In the genomic region with DNA sequence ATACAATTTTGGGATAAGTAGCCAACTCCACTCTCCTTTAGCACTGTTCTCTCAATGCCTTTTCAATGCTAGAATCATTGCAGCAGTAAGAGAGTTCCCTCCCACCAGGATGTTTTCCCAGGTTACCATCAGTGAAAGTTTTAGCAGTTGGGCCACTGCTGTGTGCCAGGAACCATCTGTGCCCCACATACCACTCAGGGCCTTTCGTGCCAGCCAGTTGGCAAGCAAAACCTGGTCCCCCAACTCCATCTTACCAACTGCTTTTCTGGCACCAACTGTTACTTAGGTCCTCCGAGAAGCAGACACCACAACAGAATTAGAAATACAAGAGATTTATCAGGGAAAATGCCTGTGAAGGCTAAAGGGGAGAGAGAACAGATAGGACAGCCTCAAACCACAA, we compare ENCODE assay signal across 17 cellular contexts.
A peak's percentile ranks its signal among the peaks of the same experiment; 100 is the strongest.
DNase-seq lines count a peak whose midpoint lies in the region; ATAC-seq and TF ChIP-seq lines count a peak whose summit lies in the region.
"Had no signal": no experiment of that assay in that cellular context is flagged by ENCODE, and none has a peak within 500 bp of the region (broad histone marks: within the 10 kb centered on the region; RNA-seq: fewer than 3 reads in every experiment).

No MANE protein-coding gene starts in this region.

- no peak for ATAC-seq in GM23338
- no peak for ATAC-seq in HG02938 (IDR thresholded peaks at IDR 0.05; ENCODE audit: unreplicated experiment)
- ATAC-seq in omental fat pad (ENCODE audit: low FRiP score) = no peak

- no peak overlapping the region for H3K4me3 ChIP-seq in GM23338

- no peaks in the 10 kb centered on the region for H3K36me3 Mint-ChIP-seq in GM23338 (ENCODE audit: low read depth)
- H3K36me3 Mint-ChIP-seq: CD4-positive, CD25-positive, alpha-beta regulatory T cell; CD8-positive, alpha-beta memory T cell had no signal

- H3K27me3 Mint-ChIP-seq in GM23338 (ENCODE audit: insufficient read depth, low read depth, poor library complexity) = peaks cover 4% of the 10 kb centered on the region
- H3K27me3 Mint-ChIP-seq: CD4-positive, CD25-positive, alpha-beta regulatory T cell; CD8-positive, alpha-beta memory T cell had no signal

- H3K4me2 ChIP-seq in GM23338 = no peak overlapping the region

- no peaks in the 10 kb centered on the region for H3K4me1 Mint-ChIP-seq in GM23338
- H3K4me1 Mint-ChIP-seq: CD4-positive, CD25-positive, alpha-beta regulatory T cell; CD8-positive, alpha-beta memory T cell had no signal

- TF ChIP-seq CTCF in GM23338 (conservative IDR thresholded peaks at IDR 0.05; ENCODE audit: low read depth in 2 of 2) (no peak), omental fat pad (IDR thresholded peaks at IDR 0.05) (no peak)

- H3K9me3 Mint-ChIP-seq in GM23338 = no peaks in the 10 kb centered on the region

- no peak overlapping the region for H3K4me3 Mint-ChIP-seq in GM23338
- H3K4me3 Mint-ChIP-seq: CD4-positive, CD25-positive, alpha-beta regulatory T cell; CD8-positive, alpha-beta memory T cell had no signal

- no peaks in the 10 kb centered on the region for H3K79me2 ChIP-seq in GM23338 (replicated peaks; ENCODE audit: insufficient read depth)

- H3K27ac ChIP-seq in GM23338 (ENCODE audit: low read depth) = no peak overlapping the region
- H3K27ac ChIP-seq: HL-60 had no signal

- no peaks in the 10 kb centered on the region for H3K36me3 ChIP-seq in GM23338 (ENCODE audit: insufficient read depth)
- H3K36me3 ChIP-seq: BE2C had no signal

- H4K20me1 ChIP-seq in GM23338 (replicated peaks; ENCODE audit: insufficient read depth) = no peaks in the 10 kb centered on the region

- DNase-seq in Ammon's horn (ENCODE audit: low spot score) (peak; percentile 25), GM23338 (ENCODE audit: low spot score) (no peak), cerebellum (ENCODE audit: low spot score) (peak; percentile 34), pons (ENCODE audit: low spot score) (peak; percentile 21), NOMO-1 (lab: John Stamatoyannopoulos, UW; ENCODE audit: unreplicated experiment in 2 of 2) (no peak), omental fat pad (ENCODE audit: low spot score) (no peak)
- DNase-seq: BE2C; CD4-positive, CD25-positive, alpha-beta regulatory T cell; CD8-positive, alpha-beta memory T cell; COR-L47; DMS153; DMS79; GF-D8; GOT3; H7 had no signal

- H3K4me1 ChIP-seq in GM23338 (ENCODE audit: insufficient read depth) = no peaks in the 10 kb centered on the region

- H3F3A ChIP-seq in GM23338 (replicated peaks; ENCODE audit: low read depth) = no peaks in the 10 kb centered on the region

- no peaks in the 10 kb centered on the region for H3K27me3 ChIP-seq in GM23338 (ENCODE audit: insufficient read depth)
- H3K27me3 ChIP-seq: BE2C had no signal

- H3K27ac Mint-ChIP-seq in GM23338 = no peak overlapping the region
- H3K27ac Mint-ChIP-seq: CD4-positive, CD25-positive, alpha-beta regulatory T cell; CD8-positive, alpha-beta memory T cell had no signal

- peak overlapping the region; percentile 59; the same call in 1 of the 2 replicates for H2AFZ ChIP-seq in GM23338

- peaks cover 10% of the 10 kb centered on the region for H3K9me2 ChIP-seq in GM23338 (ENCODE audit: insufficient read depth)

TF ChIP-seq in GM23338, 12 proteins besides CTCF, POLR2A, EP300 and RAD21 (continues in another document):
- no peak for TF ChIP-seq JUNB (IDR thresholded peaks at IDR 0.05; ENCODE audit: unreplicated experiment)
- TF ChIP-seq ZNF331 (CRISPR knock-in tag; IDR thresholded peaks at IDR 0.05; ENCODE audit: low read depth) = no peak
- TF ChIP-seq, protein P1, sequence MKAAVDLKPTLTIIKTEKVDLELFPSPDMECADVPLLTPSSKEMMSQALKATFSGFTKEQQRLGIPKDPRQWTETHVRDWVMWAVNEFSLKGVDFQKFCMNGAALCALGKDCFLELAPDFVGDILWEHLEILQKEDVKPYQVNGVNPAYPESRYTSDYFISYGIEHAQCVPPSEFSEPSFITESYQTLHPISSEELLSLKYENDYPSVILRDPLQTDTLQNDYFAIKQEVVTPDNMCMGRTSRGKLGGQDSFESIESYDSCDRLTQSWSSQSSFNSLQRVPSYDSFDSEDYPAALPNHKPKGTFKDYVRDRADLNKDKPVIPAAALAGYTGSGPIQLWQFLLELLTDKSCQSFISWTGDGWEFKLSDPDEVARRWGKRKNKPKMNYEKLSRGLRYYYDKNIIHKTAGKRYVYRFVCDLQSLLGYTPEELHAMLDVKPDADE (IDR thresholded peaks at IDR 0.05) = no peak
- no peak for TF ChIP-seq EZH2 (IDR thresholded peaks at IDR 0.05; ENCODE audit: low read depth, unreplicated experiment)
- no peak for TF ChIP-seq ZNF114 (CRISPR knock-in tag; IDR thresholded peaks at IDR 0.05)
- TF ChIP-seq NANOG (IDR thresholded peaks at IDR 0.05; ENCODE audit: borderline replicate concordance) = no peak
- no peak for TF ChIP-seq STAT1 (IDR thresholded peaks at IDR 0.05; ENCODE audit: unreplicated experiment)
- TF ChIP-seq EZH2phosphoT487 (IDR thresholded peaks at IDR 0.05; ENCODE audit: unreplicated experiment) = no peak
- TF ChIP-seq POLR2AphosphoS5 (IDR thresholded peaks at IDR 0.05; ENCODE audit: low read depth) = no peak
- TF ChIP-seq, protein P2, sequence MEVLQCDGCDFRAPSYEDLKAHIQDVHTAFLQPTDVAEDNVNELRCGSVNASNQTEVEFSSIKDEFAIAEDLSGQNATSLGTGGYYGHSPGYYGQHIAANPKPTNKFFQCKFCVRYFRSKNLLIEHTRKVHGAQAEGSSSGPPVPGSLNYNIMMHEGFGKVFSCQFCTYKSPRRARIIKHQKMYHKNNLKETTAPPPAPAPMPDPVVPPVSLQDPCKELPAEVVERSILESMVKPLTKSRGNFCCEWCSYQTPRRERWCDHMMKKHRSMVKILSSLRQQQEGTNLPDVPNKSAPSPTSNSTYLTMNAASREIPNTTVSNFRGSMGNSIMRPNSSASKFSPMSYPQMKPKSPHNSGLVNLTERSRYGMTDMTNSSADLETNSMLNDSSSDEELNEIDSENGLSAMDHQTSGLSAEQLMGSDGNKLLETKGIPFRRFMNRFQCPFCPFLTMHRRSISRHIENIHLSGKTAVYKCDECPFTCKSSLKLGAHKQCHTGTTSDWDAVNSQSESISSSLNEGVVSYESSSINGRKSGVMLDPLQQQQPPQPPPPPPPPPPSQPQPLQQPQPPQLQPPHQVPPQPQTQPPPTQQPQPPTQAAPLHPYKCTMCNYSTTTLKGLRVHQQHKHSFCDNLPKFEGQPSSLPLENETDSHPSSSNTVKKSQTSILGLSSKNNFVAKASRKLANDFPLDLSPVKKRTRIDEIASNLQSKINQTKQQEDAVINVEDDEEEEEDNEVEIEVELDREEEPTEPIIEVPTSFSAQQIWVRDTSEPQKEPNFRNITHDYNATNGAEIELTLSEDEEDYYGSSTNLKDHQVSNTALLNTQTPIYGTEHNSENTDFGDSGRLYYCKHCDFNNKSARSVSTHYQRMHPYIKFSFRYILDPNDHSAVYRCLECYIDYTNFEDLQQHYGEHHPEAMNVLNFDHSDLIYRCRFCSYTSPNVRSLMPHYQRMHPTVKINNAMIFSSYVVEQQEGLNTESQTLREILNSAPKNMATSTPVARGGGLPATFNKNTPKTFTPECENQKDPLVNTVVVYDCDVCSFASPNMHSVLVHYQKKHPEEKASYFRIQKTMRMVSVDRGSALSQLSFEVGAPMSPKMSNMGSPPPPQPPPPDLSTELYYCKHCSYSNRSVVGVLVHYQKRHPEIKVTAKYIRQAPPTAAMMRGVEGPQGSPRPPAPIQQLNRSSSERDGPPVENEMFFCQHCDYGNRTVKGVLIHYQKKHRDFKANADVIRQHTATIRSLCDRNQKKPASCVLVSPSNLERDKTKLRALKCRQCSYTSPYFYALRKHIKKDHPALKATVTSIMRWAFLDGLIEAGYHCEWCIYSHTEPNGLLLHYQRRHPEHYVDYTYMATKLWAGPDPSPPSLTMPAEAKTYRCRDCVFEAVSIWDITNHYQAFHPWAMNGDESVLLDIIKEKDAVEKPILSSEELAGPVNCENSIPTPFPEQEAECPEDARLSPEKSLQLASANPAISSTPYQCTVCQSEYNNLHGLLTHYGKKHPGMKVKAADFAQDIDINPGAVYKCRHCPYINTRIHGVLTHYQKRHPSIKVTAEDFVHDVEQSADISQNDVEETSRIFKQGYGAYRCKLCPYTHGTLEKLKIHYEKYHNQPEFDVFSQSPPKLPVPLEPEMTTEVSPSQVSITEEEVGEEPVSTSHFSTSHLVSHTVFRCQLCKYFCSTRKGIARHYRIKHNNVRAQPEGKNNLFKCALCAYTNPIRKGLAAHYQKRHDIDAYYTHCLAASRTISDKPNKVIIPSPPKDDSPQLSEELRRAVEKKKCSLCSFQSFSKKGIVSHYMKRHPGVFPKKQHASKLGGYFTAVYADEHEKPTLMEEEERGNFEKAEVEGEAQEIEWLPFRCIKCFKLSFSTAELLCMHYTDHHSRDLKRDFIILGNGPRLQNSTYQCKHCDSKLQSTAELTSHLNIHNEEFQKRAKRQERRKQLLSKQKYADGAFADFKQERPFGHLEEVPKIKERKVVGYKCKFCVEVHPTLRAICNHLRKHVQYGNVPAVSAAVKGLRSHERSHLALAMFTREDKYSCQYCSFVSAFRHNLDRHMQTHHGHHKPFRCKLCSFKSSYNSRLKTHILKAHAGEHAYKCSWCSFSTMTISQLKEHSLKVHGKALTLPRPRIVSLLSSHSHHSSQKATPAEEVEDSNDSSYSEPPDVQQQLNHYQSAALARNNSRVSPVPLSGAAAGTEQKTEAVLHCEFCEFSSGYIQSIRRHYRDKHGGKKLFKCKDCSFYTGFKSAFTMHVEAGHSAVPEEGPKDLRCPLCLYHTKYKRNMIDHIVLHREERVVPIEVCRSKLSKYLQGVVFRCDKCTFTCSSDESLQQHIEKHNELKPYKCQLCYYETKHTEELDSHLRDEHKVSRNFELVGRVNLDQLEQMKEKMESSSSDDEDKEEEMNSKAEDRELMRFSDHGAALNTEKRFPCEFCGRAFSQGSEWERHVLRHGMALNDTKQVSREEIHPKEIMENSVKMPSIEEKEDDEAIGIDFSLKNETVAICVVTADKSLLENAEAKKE (CRISPR knock-in tag; IDR thresholded peaks at IDR 0.05) = no peak

Comparison
In these comparisons a context has a peak if more than half of its experiments do, and no peak if none do; other contexts are left out.
1. DNase-seq: peak in Ammon's horn (single experiment), cerebellum (single experiment) and pons (single experiment); none in GM23338 (single experiment), NOMO-1 (0 of 2) and omental fat pad (single experiment).